Comparison of ENCODE assay signal across 10 cellular contexts in genomic region chr19:55156202-55157063, GRCh38. TPM values are rescaled to one million over a fixed set of nuclear protein-coding genes. Genes with fewer than 3 reads are reported as not detected.
A peak's percentile ranks its signal among the peaks of the same experiment; 100 is the strongest.
DNase-seq lines count a peak whose midpoint lies in the region; ATAC-seq, FAIRE-seq and TF ChIP-seq lines count a peak whose summit lies in the region.
"Had no signal": no experiment of that assay in that cellular context is flagged by ENCODE, and none has a peak within 500 bp of the region (broad histone marks: within the 10 kb centered on the region; RNA-seq: fewer than 3 reads in every experiment).

No MANE protein-coding gene starts in this region.

- no peaks in the 10 kb centered on the region for H3K9me3 ChIP-seq in right atrium auricular region
- H3K9me3 ChIP-seq in ovary = no peaks in the 10 kb centered on the region

- ATAC-seq in GM18502 (IDR thresholded peaks at IDR 0.05; ENCODE audit: poor library complexity, unreplicated experiment) (no peak), GM18520 (IDR thresholded peaks at IDR 0.05; ENCODE audit: unreplicated experiment) (no peak)

- TF ChIP-seq POLR2A in ovary (IDR thresholded peaks at IDR 0.05) = no peak

- H3K27ac ChIP-seq in right atrium auricular region = peak overlapping the region; percentile 87 to 96
- H3K27ac ChIP-seq in ovary = no peak overlapping the region

- TF ChIP-seq CTCF in right atrium auricular region (IDR thresholded peaks at IDR 0.05) (no peak), ovary (IDR thresholded peaks at IDR 0.05) (no peak)

- H3K4me1 ChIP-seq in right atrium auricular region = peaks cover 0 to 80% of the 10 kb centered on the region in 2 donors
- H3K4me1 ChIP-seq in ovary (ENCODE audit: insufficient read depth) = peaks cover 3% of the 10 kb centered on the region

- FAIRE-seq in G401.6 (lab: Jason Lieb, UNC) = peak; percentile 93
- FAIRE-seq: endometrium had no signal

- 1 to 2% (median 2%) methylated on average over 44 to 52 of the region's 52 CpGs for whole genome bisulfite sequencing in ovary, 3 donors

- H3K4me3 ChIP-seq in right atrium auricular region (peak overlapping the region; percentile 64), ovary (no peak overlapping the region)

- no peaks in the 10 kb centered on the region for H3K27me3 ChIP-seq in right atrium auricular region
- H3K27me3 ChIP-seq in ovary = peaks cover 4% of the 10 kb centered on the region

- H3K36me3 ChIP-seq in right atrium auricular region (peaks cover 34% of the 10 kb centered on the region), ovary (no peaks in the 10 kb centered on the region)

- DNase-seq in NCI-H146 treated with DMSO at 0.1 percent for 48 hours (lab: John Stamatoyannopoulos, UW; ENCODE audit: unreplicated experiment) (peak; percentile 90), activated T-cell treated with anti-CD3 and anti-CD28 coated beads for 48 hours (ENCODE audit: low read depth) (peak; percentile 47), right atrium auricular region (ENCODE audit: low spot score) (peak; percentile 63), ovary (no peak)
- peak in 2 of 3 donors; percentile 27 to 36 for DNase-seq in stimulated activated CD4-positive, alpha-beta T cell treated with anti-CD3 and anti-CD28 coated beads, TNF-alpha, amount 100 ng/mL, for 48 hours (ENCODE audit: low read depth in 3 of 3)

- no peak for TF ChIP-seq EP300 in ovary (IDR thresholded peaks at IDR 0.05)

- intact Hi-C loops in ovary (cut with DNase I) = no loop called here

RNA-seq across cellular contexts. Expression of gene TNNI3, which starts 1.1 kb away (rescaled TPM):
- total RNA-seq in right atrium auricular region (1,000 to 10,000 TPM; 3,822 to 4,003 TPM), ovary (10 to 100 TPM in 1 of 7 donors, 1 to 10 TPM in 1, under 1 TPM in 3, not detected in 2; 0.62 to 10.2 (median 0.87) TPM)
- 10 to 100 TPM in 1 of 2 donors, 1 to 10 TPM in 1; 2.4 to 14.4 TPM for polyA plus RNA-seq in ovary
- total RNA-seq: subcutaneous adipose tissue had no signal

RNA-seq across cellular contexts. Expression of gene TNNT1, which starts 7.4 kb away (rescaled TPM):
- total RNA-seq in right atrium auricular region (10 to 100 TPM in 1 of 2 donors, 1 to 10 TPM in 1; 6.8 to 46.5 TPM), ovary (1 to 10 TPM in 4 of 7 donors, not detected in 3; 2.0 to 3.6 (median 2.8) TPM)
- polyA plus RNA-seq in ovary = 1 to 10 TPM in 1 of 2 donors, not detected in 1; 1.3 TPM

RNA-seq across cellular contexts. Expression of gene DNAAF3, which starts 10.0 kb away (rescaled TPM):
- total RNA-seq in right atrium auricular region (1 to 10 TPM in 1 of 2 donors, under 1 TPM in 1; 0.89 to 2.7 TPM), ovary (10 to 100 TPM in 1 of 7 donors, 1 to 10 TPM in 3, under 1 TPM in 1, not detected in 2; 0.48 to 34.8 (median 2.7) TPM)
- under 1 TPM; 0.16 to 0.72 TPM for polyA plus RNA-seq in ovary

RNA-seq across cellular contexts. Expression of gene SYT5, which starts 23.7 kb away (rescaled TPM):
- total RNA-seq in right atrium auricular region = under 1 TPM in 1 of 2 donors, not detected in 1; 0.08 TPM
- 1 to 10 TPM in 1 of 7 donors, under 1 TPM in 3, not detected in 3; 0.08 to 2.3 (median 0.46) TPM for total RNA-seq in ovary
- not detected for polyA plus RNA-seq in ovary
- total RNA-seq: subcutaneous adipose tissue had no signal

RNA-seq across cellular contexts. Expression of gene PPP1R12C, which starts 39.0 kb away (rescaled TPM):
- total RNA-seq in right atrium auricular region = 100 to 1,000 TPM in 1 of 2 donors, 10 to 100 TPM in 1; 98.9 to 205 TPM
- 100 to 1,000 TPM in 4 of 7 donors, 10 to 100 TPM in 3; 45.4 to 152 (median 110) TPM for total RNA-seq in ovary
- 100 to 1,000 TPM in 1 of 2 donors, 10 to 100 TPM in 1; 21.4 to 118 TPM for polyA plus RNA-seq in ovary

Comparison
In these comparisons a context has a peak if more than half of its experiments do, and no peak if none do; other contexts are left out.
1. DNase-seq: peak in NCI-H146 treated with DMSO at 0.1 percent for 48 hours (single experiment), activated T-cell treated with anti-CD3 and anti-CD28 coated beads for 48 hours (single experiment), right atrium auricular region (single experiment) and stimulated activated CD4-positive, alpha-beta T cell treated with anti-CD3 and anti-CD28 coated beads, TNF-alpha, amount 100 ng/mL, for 48 hours (2 of 3); none in ovary (0 of 5).
2. H3K27ac ChIP-seq: peak in right atrium auricular region (2 of 2); none in ovary (0 of 2).
3. RNA of gene TNNI3, which starts 1.1 kb away (total RNA-seq): 3,822 to 4,003 TPM in right atrium auricular region; 0.62 to 10.2 TPM in ovary; every median in the first group is over 100 times any median in the second.